In genomic region chr6:30591008-30591407, GRCh38 we compare ENCODE assay signal across 9 cellular contexts. TPM values are rescaled to one million over a fixed set of nuclear protein-coding genes. Genes with fewer than 3 reads are reported as not detected.
DNase-seq lines count a peak whose midpoint lies in the region; ATAC-seq and TF ChIP-seq lines count a peak whose summit lies in the region.
"Had no signal": no experiment of that assay in that cellular context is flagged by ENCODE, and none has a peak within 500 bp of the region (broad histone marks: within the 10 kb centered on the region; RNA-seq: fewer than 3 reads in every experiment).

No MANE protein-coding gene starts in this region.

- no peaks in the 10 kb centered on the region for H3K27me3 ChIP-seq in BLaER1 treated with 17β-estradiol and CSF1 and Interleukin-3, amounts not matched to agents 10 nM and 100 nM
- no peaks in the 10 kb centered on the region for H3K27me3 ChIP-seq in esophagus (ENCODE audit: control insufficient read depth in 1 of 2, insufficient read depth in 2 of 2, low read length in 2 of 2)
- no peaks in the 10 kb centered on the region for H3K27me3 ChIP-seq in CD8-positive, alpha-beta memory T cell (ENCODE audit: insufficient read depth, low read length, poor library complexity, severe bottlenecking)

- peak overlapping the region in 6 of 11 experiments; percentile 1 to 52 (median 7); a peak in 7 of 22 replicates for H3K9ac ChIP-seq in BLaER1 treated with 17β-estradiol and CSF1 and Interleukin-3, amounts not matched to agents 10 nM and 100 nM

- no peak for TF ChIP-seq CTCF in LNCaP clone FGC (IDR thresholded peaks at IDR 0.05; ENCODE audit: control insufficient read depth, extremely low read depth, insufficient read depth)

- intact Hi-C loops in posterior vena cava (cut with DNase I), result no loop called here
- intact Hi-C loops in left colon (cut with DNase I, micrococcal nuclease), result loop anchor here in 1 of 2 donors (10.0 kb wide), 1 partner anchor 116 kb away; no protein-coding TSS in a partner anchor

- no peaks in the 10 kb centered on the region for H3K27me3 Mint-ChIP-seq in CD8-positive, alpha-beta memory T cell

- no peak overlapping the region for H3K4me3 Mint-ChIP-seq in CD8-positive, alpha-beta memory T cell

- no peak overlapping the region for H3K4me3 ChIP-seq in BLaER1 treated with 17β-estradiol and CSF1 and Interleukin-3, amounts not matched to agents 10 nM and 100 nM
- no peak overlapping the region for H3K4me3 ChIP-seq in LNCaP clone FGC (ENCODE audit: low read depth, low read length)
- no peak overlapping the region for H3K4me3 ChIP-seq in esophagus (ENCODE audit: low read depth in 1 of 2, low read length in 2 of 2)
- no peak overlapping the region for H3K4me3 ChIP-seq in CD8-positive, alpha-beta memory T cell (ENCODE audit: low read length)
- H3K4me3 ChIP-seq: HAP-1 had no signal

- peaks cover 8 to 75% (median 22%) of the 10 kb centered on the region in 3 donors for H3K36me3 Mint-ChIP-seq in CD8-positive, alpha-beta memory T cell

- H3K36me3 ChIP-seq in BLaER1 treated with 17β-estradiol and CSF1 and Interleukin-3, amounts not matched to agents 10 nM and 100 nM, result peaks cover 88 to 100% (median 96%) of the 10 kb centered on the region in 11 experiments
- H3K36me3 ChIP-seq in esophagus (ENCODE audit: control insufficient read depth in 2 of 2, insufficient read depth in 2 of 2, low read length in 1 of 2), result peaks cover 12 to 26% of the 10 kb centered on the region in 2 donors
- H3K36me3 ChIP-seq in CD8-positive, alpha-beta memory T cell (ENCODE audit: insufficient read depth, low read length), result peaks cover 48% of the 10 kb centered on the region

- no peaks in the 10 kb centered on the region for H3K9me3 ChIP-seq in BLaER1 treated with 17β-estradiol and CSF1 and Interleukin-3, amounts not matched to agents 10 nM and 100 nM (replicated peaks in 1 of 11)
- no peaks in the 10 kb centered on the region for H3K9me3 ChIP-seq in esophagus (ENCODE audit: control insufficient read depth in 2 of 2, insufficient read depth in 1 of 2, low read depth in 1 of 2, low read length in 1 of 2)
- H3K9me3 ChIP-seq in CD8-positive, alpha-beta memory T cell (ENCODE audit: low read length), result no peaks in the 10 kb centered on the region
- H3K9me3 ChIP-seq: HAP-1 had no signal

- ATAC-seq in left colon, result no peak

- POLR2A ChIA-PET in CD8-positive, alpha-beta memory T cell (lab: Charles Lee), result no interaction called here

- peak overlapping the region in 4 of 8 donors; percentile 69 to 85 (median 72) for H3K27ac Mint-ChIP-seq in CD8-positive, alpha-beta memory T cell

- no peak overlapping the region for H3K4me2 ChIP-seq in BLaER1 treated with 17β-estradiol and CSF1 and Interleukin-3, amounts not matched to agents 10 nM and 100 nM

- H3K4me1 Mint-ChIP-seq in CD8-positive, alpha-beta memory T cell, result peaks cover 2 to 13% (median 7%) of the 10 kb centered on the region in 3 donors

- no peaks in the 10 kb centered on the region for H3K9me3 Mint-ChIP-seq in CD8-positive, alpha-beta memory T cell

- CTCF ChIA-PET in CD8-positive, alpha-beta memory T cell (lab: Charles Lee), result interaction anchor here (0.8 to 10.3 kb wide), 4 partner anchors 49 to 107 kb away, joined by 3 to 137 read pairs (median 5); no protein-coding TSS in a partner anchor

- H3K27ac ChIP-seq in BLaER1 treated with 17β-estradiol and CSF1 and Interleukin-3, amounts not matched to agents 10 nM and 100 nM, result peak overlapping the region in 6 of 11 experiments; percentile 21 to 68 (median 39); a peak in 7 of 22 replicates
- H3K27ac ChIP-seq in esophagus (ENCODE audit: low read depth in 2 of 2, low read length in 1 of 2), result peak overlapping the region; percentile 70 to 87
- no peak overlapping the region for H3K27ac ChIP-seq in CD8-positive, alpha-beta memory T cell (ENCODE audit: low read depth, low read length)

- H4K20me1 ChIP-seq in BLaER1 treated with 17β-estradiol and CSF1 and Interleukin-3, amounts not matched to agents 10 nM and 100 nM, result peaks cover 27 to 87% (median 65%) of the 10 kb centered on the region in 11 experiments; a peak in 21 of 22 replicates

- peaks cover 0 to 15% (median 6%) of the 10 kb centered on the region in 10 experiments; a peak in 6 of 20 replicates for H3K4me1 ChIP-seq in BLaER1 treated with 17β-estradiol and CSF1 and Interleukin-3, amounts not matched to agents 10 nM and 100 nM
- peaks cover 0 to 10% of the 10 kb centered on the region in 2 donors for H3K4me1 ChIP-seq in esophagus (ENCODE audit: control insufficient read depth in 2 of 2, insufficient read depth in 2 of 2, low read length in 1 of 2)
- no peaks in the 10 kb centered on the region for H3K4me1 ChIP-seq in CD8-positive, alpha-beta memory T cell (ENCODE audit: insufficient read depth, low read length)
- H3K4me1 ChIP-seq: HAP-1 had no signal

- peak; percentile 65 for DNase-seq in LNCaP clone FGC (ENCODE audit: low read depth)
- peak; percentile 10 for DNase-seq in posterior vena cava (ENCODE audit: low spot score)
- no peak for DNase-seq in NCI-H446 (lab: John Stamatoyannopoulos, UW)
- no peak for DNase-seq in CD8-positive, alpha-beta memory T cell
- no peak for DNase-seq in left colon
- DNase-seq in foreskin melanocyte, result no peak

- 29 to 30% methylated on average over 1 of the region's 1 CpG for WGBS in esophagus, 2 donors

RNA-seq across cellular contexts. Expression of gene ABCF1, which starts 19.8 kb away (rescaled TPM):
- 10 to 100 TPM; 17.7 to 23.8 TPM for polyA plus RNA-seq in esophagus
- 10 to 100 TPM; 39.4 to 42.3 TPM for total RNA-seq in posterior vena cava
- 100 to 1,000 TPM; 127 to 133 TPM for total RNA-seq in CD8-positive, alpha-beta memory T cell
- 54.0 TPM for polyA plus RNA-seq in CD8-positive, alpha-beta memory T cell
- total RNA-seq in left colon, result 10 to 100 TPM; 41.7 to 52.0 TPM

RNA-seq across cellular contexts. Expression of gene PPP1R10, which starts 26.0 kb away (rescaled TPM):
- polyA plus RNA-seq in esophagus, result 10 to 100 TPM; 13.5 to 23.5 TPM
- 10 to 100 TPM; 35.2 to 50.7 TPM for total RNA-seq in posterior vena cava
- 100 to 1,000 TPM; 115 to 117 TPM for total RNA-seq in CD8-positive, alpha-beta memory T cell
- polyA plus RNA-seq in CD8-positive, alpha-beta memory T cell, result 27.3 TPM
- total RNA-seq in left colon, result 10 to 100 TPM; 73.6 to 74.8 TPM

RNA-seq across cellular contexts. Expression of gene MRPS18B, which starts 26.6 kb away (rescaled TPM):
- 10 to 100 TPM; 20.1 to 50.7 TPM for polyA plus RNA-seq in esophagus
- total RNA-seq in posterior vena cava (10 to 100 TPM; 27.8 to 29.6 TPM), left colon (10 to 100 TPM; 55.7 to 60.6 TPM)
- 100 to 1,000 TPM; 102 to 103 TPM for total RNA-seq in CD8-positive, alpha-beta memory T cell
- 113 TPM for polyA plus RNA-seq in CD8-positive, alpha-beta memory T cell

RNA-seq across cellular contexts. Expression of gene PRR3, which starts 33.9 kb away (rescaled TPM):
- 1 to 10 TPM; 3.7 to 4.8 TPM for polyA plus RNA-seq in esophagus
- total RNA-seq in posterior vena cava, result 1 to 10 TPM; 5.4 to 8.3 TPM
- 10 to 100 TPM; 28.2 to 28.9 TPM for total RNA-seq in CD8-positive, alpha-beta memory T cell
- 8.9 TPM for polyA plus RNA-seq in CD8-positive, alpha-beta memory T cell
- 1 to 10 TPM; 4.2 to 4.7 TPM for total RNA-seq in left colon

RNA-seq across cellular contexts. Expression of gene GNL1, which starts 34.7 kb away (rescaled TPM):
- polyA plus RNA-seq in esophagus, result 10 to 100 TPM; 27.9 to 29.0 TPM
- total RNA-seq in posterior vena cava (10 to 100 TPM; 52.2 to 59.6 TPM), left colon (10 to 100 TPM; 42.6 to 43.8 TPM)
- 100 to 1,000 TPM; 100 to 102 TPM for total RNA-seq in CD8-positive, alpha-beta memory T cell
- 49.8 TPM for polyA plus RNA-seq in CD8-positive, alpha-beta memory T cell

Comparison
In these comparisons a context has a peak if more than half of its experiments do, and no peak if none do; other contexts are left out.
1. DNase-seq: peak in LNCaP clone FGC (single experiment) and posterior vena cava (single experiment); none in NCI-H446 (0 of 2), CD8-positive, alpha-beta memory T cell (0 of 5), left colon (0 of 2) and foreskin melanocyte (single experiment).